Comparison of ENCODE assay signal across 2 cellular contexts in the genomic region with DNA sequence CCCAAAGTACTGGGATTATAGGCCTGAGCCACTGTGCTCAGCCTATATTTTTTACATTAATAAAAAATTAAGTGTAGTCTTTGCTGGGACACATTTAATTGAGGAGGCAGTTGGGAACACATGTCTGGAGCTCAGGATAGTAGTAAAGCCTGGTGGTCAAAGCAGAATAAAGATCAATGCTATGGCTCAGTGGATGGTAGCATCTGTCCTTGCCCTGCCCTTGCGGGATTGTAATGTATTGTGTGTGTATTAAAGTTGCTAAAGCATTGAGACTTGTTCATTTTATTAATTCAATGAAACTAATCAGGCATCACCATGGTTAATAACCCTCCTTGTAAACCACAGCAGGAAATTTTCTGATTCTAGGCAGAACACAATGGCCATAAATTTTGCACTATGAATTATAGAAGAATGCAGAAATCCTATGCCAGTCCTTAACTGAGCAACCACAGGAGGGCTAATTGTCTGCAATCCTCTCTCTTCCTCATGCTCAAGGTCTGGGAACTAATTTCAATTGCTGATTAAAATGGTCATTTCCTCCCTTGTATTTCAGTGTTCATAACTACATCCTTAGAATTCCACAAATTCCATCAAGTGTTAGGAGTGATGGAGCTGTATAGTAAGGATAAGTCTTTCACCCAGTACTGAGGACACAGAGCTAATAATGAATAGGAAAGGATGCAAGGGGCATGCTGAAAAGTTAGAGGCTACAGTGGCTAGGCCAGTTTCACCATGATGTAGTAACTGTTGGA.
TF ChIP-seq lines count a peak whose summit lies in the region.

No MANE protein-coding gene starts in this region.

TF ChIP-seq in IMR-90, 13 proteins besides CTCF, POLR2A, EP300 and RAD21:
- TF ChIP-seq NFE2L2 (IDR thresholded peaks at IDR 0.05; ENCODE audit: low read depth, low read length) (no peak), MXI1 (IDR thresholded peaks at IDR 0.05; ENCODE audit: borderline replicate concordance, low read depth, low read length) (no peak)
- TF ChIP-seq, protein P1, sequence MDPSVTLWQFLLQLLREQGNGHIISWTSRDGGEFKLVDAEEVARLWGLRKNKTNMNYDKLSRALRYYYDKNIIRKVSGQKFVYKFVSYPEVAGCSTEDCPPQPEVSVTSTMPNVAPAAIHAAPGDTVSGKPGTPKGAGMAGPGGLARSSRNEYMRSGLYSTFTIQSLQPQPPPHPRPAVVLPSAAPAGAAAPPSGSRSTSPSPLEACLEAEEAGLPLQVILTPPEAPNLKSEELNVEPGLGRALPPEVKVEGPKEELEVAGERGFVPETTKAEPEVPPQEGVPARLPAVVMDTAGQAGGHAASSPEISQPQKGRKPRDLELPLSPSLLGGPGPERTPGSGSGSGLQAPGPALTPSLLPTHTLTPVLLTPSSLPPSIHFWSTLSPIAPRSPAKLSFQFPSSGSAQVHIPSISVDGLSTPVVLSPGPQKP (IDR thresholded peaks at IDR 0.05; ENCODE audit: borderline replicate concordance, low read depth, low read length): no peak

TF ChIP-seq in endothelial cell of umbilical vein, 7 proteins besides CTCF, POLR2A, EP300 and RAD21:
- TF ChIP-seq JUN (IDR thresholded peaks at IDR 0.05; ENCODE audit: borderline replicate concordance, insufficient read depth, insufficient read length, low read depth) (peak; percentile 37), FOS (IDR thresholded peaks at IDR 0.05; ENCODE audit: borderline replicate concordance, insufficient read depth, low read length) (no peak), EZH2 (IDR thresholded peaks at IDR 0.05; ENCODE audit: borderline replicate concordance, low read depth, low read length, severe bottlenecking) (no peak), MYC (IDR thresholded peaks at IDR 0.05; ENCODE audit: low read depth, low read length) (no peak), POLR2AphosphoS5 (IDR thresholded peaks at IDR 0.05; ENCODE audit: insufficient read depth, low read depth, low read length) (no peak), MAX (IDR thresholded peaks at IDR 0.05; ENCODE audit: insufficient read depth, insufficient read length) (no peak), GATA2 (IDR thresholded peaks at IDR 0.05; ENCODE audit: insufficient read depth, insufficient read length, low read depth, low read length) (no peak)
TF ChIP-seq in endothelial cell of umbilical vein: peak in this region for 1.
